ENCODE assay signal across 17 cellular contexts in the genomic region with DNA sequence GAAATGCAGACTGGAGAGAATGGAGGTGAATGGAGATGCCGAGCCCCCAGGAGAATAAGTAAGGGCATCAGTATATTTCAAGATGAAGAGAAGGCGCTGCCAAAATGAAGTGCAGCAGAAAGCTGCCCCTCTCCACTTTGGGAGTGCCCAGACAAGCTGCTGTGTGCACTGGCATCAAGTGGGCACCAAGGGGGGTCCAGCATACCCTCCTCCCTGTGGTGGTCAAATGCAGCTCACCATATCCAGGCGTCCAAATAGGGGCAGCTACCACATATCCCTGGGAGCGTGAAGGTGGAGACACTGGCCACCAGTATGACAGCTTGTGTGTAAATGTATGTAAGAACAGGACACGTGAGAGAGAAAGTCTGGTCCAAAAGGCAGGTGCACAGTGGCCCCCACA.
"Had no signal": no experiment of that assay in that cellular context is flagged by ENCODE, and none has a peak within 500 bp of the region (broad histone marks: within the 10 kb centered on the region; RNA-seq: fewer than 3 reads in every experiment).

No MANE protein-coding gene starts in this region.

- H3K36me3 ChIP-seq: tibial nerve had no signal

- H3K4me1 ChIP-seq: body of pancreas, foreskin keratinocyte had no signal

- DNase-seq: activated CD4-positive, alpha-beta T cell treated with anti-CD3 and anti-CD28 coated beads, Interleukin-2, amount 50 U/mL, for 1 hour; activated CD4-positive, CD25-positive, alpha-beta regulatory T cell treated with anti-CD3 and anti-CD28 coated beads, Interleukin-2, amount 50 U/mL, for 72 hours; activated CD8-positive, alpha-beta T cell treated with anti-CD3 and anti-CD28 coated beads, Interleukin-2, amount 10 ng/mL, durations not matched to agents 7 days and 5 days; activated gamma-delta T cell; body of pancreas; effector CD4-positive, alpha-beta T cell; foreskin keratinocyte; occipital lobe; T-helper 1 cell had no signal

- H3K9me3 Mint-ChIP-seq: activated naive CD4-positive, alpha-beta T cell treated with anti-CD3 and anti-CD28 coated beads, Interleukin-2, amount 50 U/mL, for 24 hours had no signal

- ATAC-seq: activated CD8-positive, alpha-beta T cell treated with anti-CD3 and anti-CD28 coated beads, Interleukin-2, amount 10 ng/mL, durations not matched to agents 7 days and 5 days; body of pancreas; foreskin keratinocyte had no signal

- H3K4me3 ChIP-seq: body of pancreas, tibial nerve had no signal

- H3K9me3 ChIP-seq: body of pancreas had no signal

- H3K27me3 Mint-ChIP-seq: activated naive CD4-positive, alpha-beta T cell treated with anti-CD3 and anti-CD28 coated beads, Interleukin-2, amount 50 U/mL, for 24 hours; memory B cell; stimulated activated naive CD8-positive, alpha-beta T cell treated with anti-CD3 and anti-CD28 coated beads, Interleukin-15, Interleukin-2, amounts not matched to agents 100 ng/mL and 50 ng/mL, for 24 hours had no signal

- H3K4me1 Mint-ChIP-seq: activated naive CD4-positive, alpha-beta T cell treated with anti-CD3 and anti-CD28 coated beads, Interleukin-2, amount 50 U/mL, for 24 hours; memory B cell had no signal

- H3K27ac Mint-ChIP-seq: activated CD8-positive, alpha-beta T cell treated with anti-CD3 and anti-CD28 coated beads, Interleukin-2, amount 10 ng/mL, durations not matched to agents 7 days and 5 days; activated naive CD4-positive, alpha-beta T cell treated with anti-CD3 and anti-CD28 coated beads, Interleukin-2, amount 50 U/mL, for 24 hours; activated T-helper 1 cell treated with anti-CD3 and anti-CD28 coated beads, Interleukin-12 subunit alpha, Interleukin-12 subunit beta, Interleukin-2, Interleukin-4 antibody, amounts not matched to agents 30 ng/mL and 10 ng/mL and 1 ng/mL, durations not matched to agents 14 hours and 24 hours and 36 hours; dendritic cell treated with granulocyte-macrophage colony-stimulating factor and Interleukin-4, amounts not matched to agents 40 ng/mL and 50 ng/mL, for 4 days; memory B cell; stimulated activated naive CD8-positive, alpha-beta T cell treated with anti-CD3 and anti-CD28 coated beads, Interleukin-15, Interleukin-2, amounts not matched to agents 100 ng/mL and 50 ng/mL, for 24 hours had no signal

- H3K4me3 Mint-ChIP-seq: activated CD8-positive, alpha-beta T cell treated with anti-CD3 and anti-CD28 coated beads, Interleukin-2, amount 10 ng/mL, durations not matched to agents 7 days and 5 days; activated naive CD4-positive, alpha-beta T cell treated with anti-CD3 and anti-CD28 coated beads, Interleukin-2, amount 50 U/mL, for 24 hours; activated T-helper 1 cell treated with anti-CD3 and anti-CD28 coated beads, Interleukin-12 subunit alpha, Interleukin-12 subunit beta, Interleukin-2, Interleukin-4 antibody, amounts not matched to agents 30 ng/mL and 10 ng/mL and 1 ng/mL, durations not matched to agents 14 hours and 24 hours and 36 hours; dendritic cell treated with granulocyte-macrophage colony-stimulating factor and Interleukin-4, amounts not matched to agents 40 ng/mL and 50 ng/mL, for 4 days; memory B cell; neural crest cell; stimulated activated naive CD8-positive, alpha-beta T cell treated with anti-CD3 and anti-CD28 coated beads, Interleukin-15, Interleukin-2, amounts not matched to agents 100 ng/mL and 50 ng/mL, for 24 hours had no signal

- H3K27ac ChIP-seq: body of pancreas, foreskin keratinocyte, WERI-Rb-1 had no signal

- H3K27me3 ChIP-seq: body of pancreas, foreskin keratinocyte, tibial nerve had no signal
